ENCODE assay signal across 20 cellular contexts in genomic region chr17:19904412-19904811, GRCh38. TPM values are rescaled to one million over a fixed set of nuclear protein-coding genes. Genes with fewer than 3 reads are reported as not detected.
DNase-seq lines count a peak whose midpoint lies in the region; ATAC-seq and TF ChIP-seq lines count a peak whose summit lies in the region.
"Had no signal": no experiment of that assay in that cellular context is flagged by ENCODE, and none has a peak within 500 bp of the region (broad histone marks: within the 10 kb centered on the region; RNA-seq: fewer than 3 reads in every experiment).

No MANE protein-coding gene starts in this region.

- H3K9ac ChIP-seq in GM23248, result peak overlapping the region; percentile 36; the same call in 1 of the 2 replicates
- peak overlapping the region; percentile 39 for H3K9ac ChIP-seq in skeletal muscle satellite cell (ENCODE audit: low read depth, low read length)
- H3K9ac ChIP-seq: BLaER1 had no signal

- no peaks in the 10 kb centered on the region for H3K79me2 ChIP-seq in GM23248 (ENCODE audit: insufficient read depth)

- intact Hi-C loops in uterus (cut with DNase I; ENCODE audit: low total_unique reads) (no loop called here), Calu3 (cut with micrococcal nuclease; ENCODE audit: unreplicated experiment) (no loop called here)

- H3F3A ChIP-seq in GM23248 (ENCODE audit: insufficient read depth), result peaks cover 38% of the 10 kb centered on the region

- H3K27me3 Mint-ChIP-seq in Calu3 (ENCODE audit: unreplicated experiment), result no peaks in the 10 kb centered on the region

- no peak for TF ChIP-seq EP300 in gastroesophageal sphincter (IDR thresholded peaks at IDR 0.05)

- no peak for ATAC-seq in gastroesophageal sphincter

- no peaks in the 10 kb centered on the region for H3K9me3 Mint-ChIP-seq in Calu3 (ENCODE audit: low read depth, unreplicated experiment)
- H3K9me3 Mint-ChIP-seq: neural crest cell had no signal

- no peak overlapping the region for H3K27ac Mint-ChIP-seq in Calu3 (ENCODE audit: unreplicated experiment)

- H3K36me3 Mint-ChIP-seq in Calu3 (ENCODE audit: insufficient read depth, unreplicated experiment), result peaks cover 14% of the 10 kb centered on the region

- H3K4me2 ChIP-seq in GM23248 (ENCODE audit: unreplicated experiment) (peak overlapping the region; percentile 79), skeletal muscle satellite cell (ENCODE audit: low read length) (peak overlapping the region; percentile 56)
- H3K4me2 ChIP-seq: BLaER1 had no signal

- H3K4me3 Mint-ChIP-seq in Calu3 (ENCODE audit: low read depth, unreplicated experiment), result no peak overlapping the region
- H3K4me3 Mint-ChIP-seq: neural crest cell had no signal

- TF ChIP-seq POLR2A in gastroesophageal sphincter (IDR thresholded peaks at IDR 0.05), result no peak
- no peak for TF ChIP-seq POLR2A in uterus (IDR thresholded peaks at IDR 0.05)

- TF ChIP-seq CTCF in gastroesophageal sphincter (IDR thresholded peaks at IDR 0.05), result no peak
- TF ChIP-seq CTCF in uterus (IDR thresholded peaks at IDR 0.05), result no peak
- no peak for TF ChIP-seq CTCF in Calu3 (IDR thresholded peaks at IDR 0.05; ENCODE audit: unreplicated experiment)

- CTCF ChIA-PET in Calu3 (lab: Charles Lee), result no interaction called here

- H3K4me1 ChIP-seq in GM23248 (ENCODE audit: insufficient read depth) (peaks cover 16% of the 10 kb centered on the region), gastroesophageal sphincter (peaks cover 0 to 36% (median 0%) of the 10 kb centered on the region in 3 donors), skeletal muscle satellite cell (ENCODE audit: control insufficient read depth, insufficient read depth, low read length) (peaks cover 25% of the 10 kb centered on the region), uterus (no peaks in the 10 kb centered on the region)
- H3K4me1 ChIP-seq: BLaER1, left ventricle myocardium inferior, prostate gland had no signal

- no peaks in the 10 kb centered on the region; the same call in 1 of the 2 replicates for H4K20me1 ChIP-seq in GM23248 (ENCODE audit: insufficient read depth)
- H4K20me1 ChIP-seq: BLaER1 had no signal

- no TSS peak for BruUV-seq in Calu3 (replicated peaks; lab: Mats Ljungman, UMichigan)

- H3K9me3 ChIP-seq in GM23248 (ENCODE audit: low read depth) (no peaks in the 10 kb centered on the region), gastroesophageal sphincter (no peaks in the 10 kb centered on the region), skeletal muscle satellite cell (replicated peaks; ENCODE audit: low read length) (no peaks in the 10 kb centered on the region), uterus (no peaks in the 10 kb centered on the region)
- H3K9me3 ChIP-seq: BLaER1, left ventricle myocardium inferior, mucosa of descending colon, prostate gland, upper lobe of right lung had no signal

- H3K36me3 ChIP-seq in GM23248 (ENCODE audit: low read depth) (peaks cover 33% of the 10 kb centered on the region), gastroesophageal sphincter (peaks cover 0 to 89% of the 10 kb centered on the region in 2 donors), skeletal muscle satellite cell (ENCODE audit: insufficient read depth, low read length) (peaks cover 58% of the 10 kb centered on the region), uterus (no peaks in the 10 kb centered on the region)
- H3K36me3 ChIP-seq: prostate gland had no signal

- H3K4me1 Mint-ChIP-seq in Calu3 (ENCODE audit: low read depth, unreplicated experiment), result no peaks in the 10 kb centered on the region
- H3K4me1 Mint-ChIP-seq: neural crest cell had no signal

- H3K27ac ChIP-seq in GM23248, result peak overlapping the region; percentile 77
- H3K27ac ChIP-seq in gastroesophageal sphincter, result peak overlapping the region in 3 of 4 donors; percentile 61 to 72 (median 63)
- no peak overlapping the region for H3K27ac ChIP-seq in uterus
- H3K27ac ChIP-seq: BLaER1, left ventricle myocardium inferior, prostate gland, upper lobe of right lung, WERI-Rb-1 had no signal

- peak overlapping the region; percentile 25 for H3K4me3 ChIP-seq in GM23248
- H3K4me3 ChIP-seq in gastroesophageal sphincter, result no peak overlapping the region
- H3K4me3 ChIP-seq in skeletal muscle satellite cell (ENCODE audit: low read length), result peak overlapping the region; percentile 10
- H3K4me3 ChIP-seq in uterus, result no peak overlapping the region
- H3K4me3 ChIP-seq: BLaER1, left ventricle myocardium inferior, mucosa of descending colon, prostate gland, upper lobe of right lung had no signal

- H3K27me3 ChIP-seq in GM23248 (replicated peaks; ENCODE audit: insufficient read depth), result no peaks in the 10 kb centered on the region
- H3K27me3 ChIP-seq in gastroesophageal sphincter, result no peaks in the 10 kb centered on the region
- H3K27me3 ChIP-seq in skeletal muscle satellite cell (ENCODE audit: control insufficient read depth, insufficient read depth, low read length), result no peaks in the 10 kb centered on the region
- H3K27me3 ChIP-seq in uterus, result no peaks in the 10 kb centered on the region
- H3K27me3 ChIP-seq: BLaER1, upper lobe of right lung had no signal

- in situ Hi-C loops in GM23248 (cut with MboI), result no loop called here

- DNase-seq in GM23248 (peak; percentile 82), astrocyte of the hippocampus (ENCODE audit: low read depth, low spot score) (peak; percentile 17), uterus (no peak), Calu3 (no peak), H4 (ENCODE audit: low spot score) (no peak)
- DNase-seq: cerebellar nuclear complex; NCI-H1694 treated with DMSO at 0.1 percent for 48 hours; NCI-H226; NCI-H82; small intestine; stimulated activated CD4-positive, alpha-beta T cell treated with anti-CD3 and anti-CD28 coated beads, Interleukin-2, amount 100 ng/mL, for 48 hours; WERI-Rb-1 had no signal

- H2AFZ ChIP-seq in GM23248, result no peak overlapping the region

- no peaks in the 10 kb centered on the region for H3K9me2 ChIP-seq in GM23248 (ENCODE audit: insufficient read depth)

RNA-seq across cellular contexts. Expression of gene ULK2, which starts 36.7 kb away (rescaled TPM):
- 12.0 and 19.2 TPM in 2 replicates for total RNA-seq in GM23248 (2014; rRNA removed; shearing (Covaris generic))
- polyA plus RNA-seq in GM23248 (2016; fragmentation: Nextera tagmentation; extraction: Ambion mirVana), result 4.7 and 6.8 TPM in 2 replicates
- total RNA-seq in gastroesophageal sphincter, result 10 to 100 TPM; 29.2 to 48.7 (median 47.5) TPM
- 7.9 and 10.7 TPM in 2 replicates for total RNA-seq in skeletal muscle satellite cell (2012; rRNA removed)
- total RNA-seq in uterus, result 10 to 100 TPM; 15.4 to 35.0 (median 26.9) TPM
- 4.3 and 4.7 TPM in 2 replicates for total RNA-seq in Calu3 (2022)
- total RNA-seq in H4 (2014; rRNA removed; shearing (Covaris generic)), result 6.6 and 8.0 TPM in 2 replicates

Comparison
In these comparisons a context has a peak if more than half of its experiments do, and no peak if none do; other contexts are left out.
1. DNase-seq: peak in GM23248 (single experiment) and astrocyte of the hippocampus (single experiment); none in uterus (0 of 2), Calu3 (single experiment) and H4 (single experiment).
2. H3K27ac ChIP-seq: peak in GM23248 (single experiment) and gastroesophageal sphincter (3 of 4); none in uterus (0 of 2).
3. H3K4me3 ChIP-seq: peak in GM23248 (single experiment) and skeletal muscle satellite cell (single experiment); none in gastroesophageal sphincter (0 of 2) and uterus (0 of 2).